Comparison of ENCODE assay signal across 23 cellular contexts in genomic region chr1:97135972-97136371, GRCh38.
DNase-seq lines count a peak whose midpoint lies in the region; ATAC-seq, FAIRE-seq and TF ChIP-seq lines count a peak whose summit lies in the region.
"Had no signal": no experiment of that assay in that cellular context is flagged by ENCODE, and none has a peak within 500 bp of the region (broad histone marks: within the 10 kb centered on the region; RNA-seq: fewer than 3 reads in every experiment).

No MANE protein-coding gene starts in this region.

- no peak for FAIRE-seq in HepG2 (lab: Jason Lieb, UNC)
- FAIRE-seq: A204.1, GM12891 had no signal

- H3K4me3 ChIP-seq in HepG2 (replicated peaks in 1 of 3; ENCODE audit: insufficient read depth in 1 of 3, low read depth in 2 of 3, low read length in 3 of 3) (no peak overlapping the region), right lobe of liver (no peak overlapping the region), IMR-90 (ENCODE audit: insufficient read depth, low read depth, low read length) (no peak overlapping the region), neural progenitor cell (no peak overlapping the region), upper lobe of right lung (no peak overlapping the region)
- H3K4me3 ChIP-seq: BLaER1 had no signal

- H2BK5ac ChIP-seq in IMR-90 (ENCODE audit: low read depth, low read length, poor library complexity, severe bottlenecking): no peak overlapping the region

- H3K9ac ChIP-seq in HepG2 (ENCODE audit: insufficient read depth, low read depth, low read length) (no peak overlapping the region), IMR-90 (ENCODE audit: low read depth, low read length) (no peak overlapping the region), neural progenitor cell (no peak overlapping the region)
- H3K9ac ChIP-seq: BLaER1 had no signal

- no peak for TF ChIP-seq RAD21 in HepG2 (CRISPR knock-in tag; IDR thresholded peaks at IDR 0.05)
- TF ChIP-seq RAD21 in IMR-90 (IDR thresholded peaks at IDR 0.05; ENCODE audit: low read length): no peak

- H3K4ac ChIP-seq in IMR-90 (ENCODE audit: low read depth, low read length): no peak overlapping the region

- H2BK15ac ChIP-seq in IMR-90 (ENCODE audit: low read depth, low read length): no peak overlapping the region

- no peak overlapping the region for H2AK5ac ChIP-seq in IMR-90 (ENCODE audit: low read depth, low read length)

- H3F3A ChIP-seq in neural progenitor cell (ENCODE audit: low read depth): no peaks in the 10 kb centered on the region

- no peak overlapping the region for H3K23ac ChIP-seq in IMR-90 (ENCODE audit: low read depth, low read length)

- no peak for TF ChIP-seq POLR2A in HepG2 (IDR thresholded peaks at IDR 0.05; ENCODE audit: insufficient read depth in 1 of 2, low read depth in 2 of 2, low read length in 2 of 2)
- TF ChIP-seq POLR2A in right lobe of liver (IDR thresholded peaks at IDR 0.05): no peak
- TF ChIP-seq POLR2A in IMR-90 (IDR thresholded peaks at IDR 0.05; ENCODE audit: low read depth, low read length): no peak

- BruUV-seq in HepG2 (replicated peaks; lab: Mats Ljungman, UMichigan) (no TSS peak), IMR-90 (replicated peaks; lab: Mats Ljungman, UMichigan) (no TSS peak)

- H4K8ac ChIP-seq in IMR-90 (ENCODE audit: low read depth in 2 of 2, low read length in 2 of 2): no peak overlapping the region

- POLR2A ChIA-PET in HepG2 (lab: Yijun Ruan, JAX) (no interaction called here), IMR-90 (lab: Charles Lee; ENCODE audit: unreplicated experiment) (no interaction called here)

- TF ChIP-seq CTCF in HepG2 (CRISPR knock-in tag; IDR thresholded peaks at IDR 0.05) (no peak), right lobe of liver (IDR thresholded peaks at IDR 0.05) (no peak), IMR-90 (conservative IDR thresholded peaks at IDR 0.05; ENCODE audit: low read depth, low read length) (no peak), neural progenitor cell (IDR thresholded peaks at IDR 0.05) (no peak), upper lobe of right lung (IDR thresholded peaks at IDR 0.05) (no peak)

- TF ChIP-seq EP300 in HepG2 (IDR thresholded peaks at IDR 0.05; ENCODE audit: low read depth in 2 of 2, low read length in 2 of 2) (no peak), HepG2 (CRISPR knock-in tag; IDR thresholded peaks at IDR 0.05; ENCODE audit: borderline replicate concordance) (no peak)

- no peak overlapping the region for H2AK9ac ChIP-seq in IMR-90 (replicated peaks; ENCODE audit: low read depth, low read length, poor library complexity)

- H2BK120ac ChIP-seq in IMR-90 (ENCODE audit: low read depth, low read length): no peak overlapping the region

- H3K4me2 ChIP-seq in HepG2 (ENCODE audit: low read depth, low read length) (no peak overlapping the region), IMR-90 (ENCODE audit: low read depth, low read length) (no peak overlapping the region), neural progenitor cell (no peak overlapping the region)
- H3K4me2 ChIP-seq: BLaER1 had no signal

- H3K4me3 Mint-ChIP-seq in neural progenitor cell: no peak overlapping the region
- H3K4me3 Mint-ChIP-seq: CD4-positive, CD25-positive, alpha-beta regulatory T cell; CD8-positive, alpha-beta T cell had no signal

- H3K56ac ChIP-seq in IMR-90 (ENCODE audit: extremely low read depth, insufficient read depth, low read length): no peak overlapping the region

- H3K27me3 ChIP-seq in HepG2 (ENCODE audit: control insufficient read depth in 1 of 2, insufficient read depth in 2 of 2, low read length in 2 of 2) (no peaks in the 10 kb centered on the region), right lobe of liver (no peaks in the 10 kb centered on the region), IMR-90 (ENCODE audit: control insufficient read depth, insufficient read depth, low read length) (no peaks in the 10 kb centered on the region), neural progenitor cell (no peaks in the 10 kb centered on the region), upper lobe of right lung (no peaks in the 10 kb centered on the region)
- H3K27me3 ChIP-seq: BLaER1 had no signal

- H3K4me1 Mint-ChIP-seq in neural progenitor cell: peaks cover 12% of the 10 kb centered on the region

- H2AFZ ChIP-seq in HepG2 (ENCODE audit: low read length) (no peak overlapping the region), IMR-90 (replicated peaks; ENCODE audit: low read length, poor library complexity) (no peak overlapping the region), neural progenitor cell (replicated peaks) (peak overlapping the region; percentile 43)

- WGBS in HepG2 (ENCODE audit: low lambda C conversion rate): 67% methylated on average over 4 of the region's 4 CpGs
- 96% methylated on average over 4 of the region's 4 CpGs for WGBS in right lobe of liver (ENCODE audit: insufficient coverage, low coverage, low lambda C conversion rate, missing lambda C conversion rate)
- no CpG with 5 or more reads among the region's 4 CpGs for WGBS in IMR-90 (ENCODE audit: extremely low coverage in 2 of 2, insufficient read length in 1 of 2), 2 experiments

- no peak overlapping the region for H3K27ac ChIP-seq in HepG2 (ENCODE audit: extremely low read length, insufficient read depth, low read length)
- no peak overlapping the region for H3K27ac ChIP-seq in right lobe of liver
- H3K27ac ChIP-seq in IMR-90 (ENCODE audit: insufficient read depth, low read length): no peak overlapping the region
- H3K27ac ChIP-seq in neural progenitor cell: no peak overlapping the region
- H3K27ac ChIP-seq in upper lobe of right lung: no peak overlapping the region
- H3K27ac ChIP-seq: 22Rv1, BLaER1, C4-2B had no signal

- H3K36me3 ChIP-seq in HepG2 (replicated peaks in 1 of 2; ENCODE audit: control insufficient read depth in 1 of 2, insufficient read depth in 2 of 2, low read length in 2 of 2) (no peaks in the 10 kb centered on the region), right lobe of liver (no peaks in the 10 kb centered on the region), IMR-90 (ENCODE audit: control insufficient read depth, insufficient read depth, low read length) (no peaks in the 10 kb centered on the region), neural progenitor cell (no peaks in the 10 kb centered on the region), upper lobe of right lung (no peaks in the 10 kb centered on the region)
- H3K36me3 ChIP-seq: BLaER1 had no signal

- H3K36me3 Mint-ChIP-seq in neural progenitor cell: no peaks in the 10 kb centered on the region

- no peak overlapping the region for H3K27ac Mint-ChIP-seq in neural progenitor cell
- H3K27ac Mint-ChIP-seq: CD4-positive, CD25-positive, alpha-beta regulatory T cell; CD8-positive, alpha-beta T cell had no signal

- H3K9me1 ChIP-seq in IMR-90 (ENCODE audit: insufficient read depth, low read length): no peaks in the 10 kb centered on the region

- H3K4me1 ChIP-seq in HepG2 (ENCODE audit: insufficient read depth, low read length): no peaks in the 10 kb centered on the region
- H3K4me1 ChIP-seq in right lobe of liver: no peaks in the 10 kb centered on the region
- peaks cover 3% of the 10 kb centered on the region for H3K4me1 ChIP-seq in IMR-90 (ENCODE audit: control insufficient read depth, insufficient read depth, low read length)
- peaks cover 7% of the 10 kb centered on the region for H3K4me1 ChIP-seq in neural progenitor cell
- no peaks in the 10 kb centered on the region for H3K4me1 ChIP-seq in upper lobe of right lung

- in situ Hi-C loops in HepG2 (cut with HindIII; ENCODE audit: extremely low pct_ligation_motif_present, low pct_unique_long_range_greater_than_20kb): no loop called here
- in situ Hi-C loops in IMR-90 (cut with MboI; ENCODE audit: low sequenced_read_pairs): no loop called here

- dilution Hi-C loops in IMR-90 (cut with HindIII; ENCODE audit: low sequenced_read_pairs, unreplicated experiment): no loop called here

- peaks cover 4% of the 10 kb centered on the region for H3K9me3 Mint-ChIP-seq in neural progenitor cell
- H3K9me3 Mint-ChIP-seq: CD8-positive, alpha-beta T cell had no signal

- H4K91ac ChIP-seq in IMR-90 (ENCODE audit: insufficient read depth, low read depth, low read length): no peak overlapping the region

- H3K27me3 Mint-ChIP-seq in neural progenitor cell (ENCODE audit: insufficient read depth, low read depth): no peaks in the 10 kb centered on the region
- H3K27me3 Mint-ChIP-seq: CD4-positive, CD25-positive, alpha-beta regulatory T cell had no signal

- intact Hi-C loops in HepG2 (cut with micrococcal nuclease; ENCODE audit: unreplicated experiment): no loop called here
- intact Hi-C loops in right lobe of liver (cut with DNase I): no loop called here
- intact Hi-C loops in IMR-90 (cut with micrococcal nuclease): loop anchor here (5.0 kb wide), 2 partner anchors 169 to 911 kb away; no protein-coding TSS in a partner anchor
- intact Hi-C loops in upper lobe of right lung (cut with DNase I): no loop called here

- H3K14ac ChIP-seq in IMR-90 (replicated peaks; ENCODE audit: low read depth, low read length): no peak overlapping the region

- H3K79me2 ChIP-seq in HepG2 (ENCODE audit: insufficient read depth, low read length): no peaks in the 10 kb centered on the region
- no peaks in the 10 kb centered on the region for H3K79me2 ChIP-seq in neural progenitor cell (ENCODE audit: low read depth)

- H2BK20ac ChIP-seq in IMR-90 (ENCODE audit: low read depth, low read length): no peak overlapping the region

- H3K9me3 ChIP-seq in HepG2 (ENCODE audit: low read length) (no peaks in the 10 kb centered on the region), right lobe of liver (no peaks in the 10 kb centered on the region), IMR-90 (ENCODE audit: control insufficient read depth, insufficient read depth, low read length) (no peaks in the 10 kb centered on the region), neural progenitor cell (ENCODE audit: low read depth) (no peaks in the 10 kb centered on the region), upper lobe of right lung (no peaks in the 10 kb centered on the region)
- H3K9me3 ChIP-seq: BLaER1, Caco-2 had no signal

- H3K18ac ChIP-seq in IMR-90 (ENCODE audit: low read depth, low read length): no peak overlapping the region

- DNase-seq in HepG2 (ENCODE audit: low spot score) (no peak), right lobe of liver (no peak), IMR-90 (no peak), neural progenitor cell (ENCODE audit: low spot score) (no peak), NCI-H1417 (lab: John Stamatoyannopoulos, UW) (no peak), upper lobe of right lung (no peak)
- DNase-seq: ACHN; Caco-2; CD4-positive, CD25-positive, alpha-beta regulatory T cell; CD8-positive, alpha-beta T cell; DMS 273 treated with DMSO at 0.1 percent for 48 hours; DMS79 treated with DMSO at 0.1 percent for 48 hours; GF-D8; GOT3; H7 had no signal

- ATAC-seq in HepG2: no peak
- ATAC-seq in right lobe of liver: no peak
- no peak for ATAC-seq in IMR-90 (ENCODE audit: low read depth)
- no peak for ATAC-seq in HG03469 (IDR thresholded peaks at IDR 0.05; ENCODE audit: unreplicated experiment)
- ATAC-seq in upper lobe of right lung: no peak
- no peak for ATAC-seq in GM18498 (IDR thresholded peaks at IDR 0.05; ENCODE audit: unreplicated experiment)
- ATAC-seq: CD8-positive, alpha-beta T cell; HCT116 had no signal

- CTCF ChIA-PET in HepG2 (lab: Yijun Ruan, JAX; ENCODE audit: low intra/inter-chr PET ratio, low total read pairs): no interaction called here
- CTCF ChIA-PET in IMR-90 (lab: Yijun Ruan, JAX): interaction anchor here (1.0 kb wide), 1 partner anchor 18 kb away, joined by 3 read pairs; no protein-coding TSS in a partner anchor

- H4K20me1 ChIP-seq in HepG2 (ENCODE audit: insufficient read depth, low read length) (no peaks in the 10 kb centered on the region), IMR-90 (ENCODE audit: insufficient read depth, low read length) (no peaks in the 10 kb centered on the region), neural progenitor cell (ENCODE audit: low read depth) (no peaks in the 10 kb centered on the region)
- H4K20me1 ChIP-seq: BLaER1 had no signal

- no peaks in the 10 kb centered on the region for H3K79me1 ChIP-seq in IMR-90 (ENCODE audit: low read depth in 1 of 2, low read length in 2 of 2)

- no peak overlapping the region for H4K5ac ChIP-seq in IMR-90 (ENCODE audit: low read depth, low read length)
